In the genomic region with DNA sequence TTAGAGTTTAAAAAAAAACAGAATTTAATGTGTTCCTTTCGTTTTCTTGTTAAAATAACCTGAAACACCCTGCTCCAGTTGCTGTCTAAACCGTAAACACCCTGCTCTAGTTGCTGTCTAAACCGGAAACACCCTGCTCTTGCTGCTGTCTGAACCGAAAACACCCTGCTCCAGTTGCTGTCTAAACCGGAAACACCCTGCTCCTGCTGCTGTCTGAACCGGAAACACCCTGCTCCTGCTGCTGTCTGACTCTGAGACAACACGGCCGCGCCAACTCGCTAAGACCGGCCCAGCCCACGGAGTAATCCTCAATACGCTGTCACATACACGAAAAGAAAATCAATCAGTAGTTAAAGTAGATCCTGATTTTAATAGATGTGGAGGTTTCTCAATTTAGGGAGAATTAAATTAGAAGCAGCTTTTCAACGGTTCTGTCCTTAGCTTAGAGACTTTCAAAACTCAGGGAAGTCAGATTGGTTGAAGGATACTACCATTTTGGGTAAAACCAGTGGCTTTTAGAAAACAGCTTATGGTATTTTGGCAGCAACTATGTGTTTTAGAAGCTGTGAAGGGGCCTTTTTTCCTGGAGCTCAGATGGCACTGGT, we compare ENCODE assay signal across 8 cellular contexts.
DNase-seq lines count a peak whose midpoint lies in the region; ATAC-seq and TF ChIP-seq lines count a peak whose summit lies in the region.

No MANE protein-coding gene starts in this region.

- 10 to 17% (median 16%) methylated on average over 15 of the region's 15 CpGs for WGBS in spleen, 5 donors

- H2AFZ ChIP-seq in Loucy (ENCODE audit: low read length), result peak overlapping the region; percentile 36; the same call in 1 of the 2 replicates

- H3K36me3 ChIP-seq in BLaER1 treated with 17β-estradiol and CSF1 and Interleukin-3, amounts not matched to agents 10 nM and 100 nM, result peaks cover 8 to 29% (median 19%) of the 10 kb centered on the region in 11 experiments; a peak in 18 of 22 replicates
- H3K36me3 ChIP-seq in Loucy (ENCODE audit: insufficient read depth, low read length) (peaks cover 8% of the 10 kb centered on the region; the same call in 1 of the 2 replicates), spleen (peaks cover 0 to 72% (median 1%) of the 10 kb centered on the region in 6 donors)

- peak overlapping the region; percentile 14 to 53 (median 35); a peak in 14 of 20 replicates for H3K4me3 ChIP-seq in BLaER1 treated with 17β-estradiol and CSF1 and Interleukin-3, amounts not matched to agents 10 nM and 100 nM
- H3K4me3 ChIP-seq in Loucy (ENCODE audit: low read length, poor library complexity, severe bottlenecking) (peak overlapping the region; percentile 64), spleen (peak overlapping the region in 3 of 8 donors; percentile 3 to 45 (median 12))

- H3K4me2 ChIP-seq in BLaER1 treated with 17β-estradiol and CSF1 and Interleukin-3, amounts not matched to agents 10 nM and 100 nM, result peak overlapping the region; percentile 38 to 68 (median 53)
- peak overlapping the region; percentile 75 for H3K4me2 ChIP-seq in Loucy (ENCODE audit: low read depth, low read length, poor library complexity, severe bottlenecking)

- no peaks in the 10 kb centered on the region for H4K20me1 ChIP-seq in BLaER1 treated with 17β-estradiol and CSF1 and Interleukin-3, amounts not matched to agents 10 nM and 100 nM
- no peaks in the 10 kb centered on the region for H4K20me1 ChIP-seq in Loucy (ENCODE audit: insufficient read depth, low read length, poor library complexity, severe bottlenecking)

- no peaks in the 10 kb centered on the region for H3K79me2 ChIP-seq in Loucy (ENCODE audit: insufficient read depth, low read length)

- no peaks in the 10 kb centered on the region for H3K27me3 ChIP-seq in BLaER1 treated with 17β-estradiol and CSF1 and Interleukin-3, amounts not matched to agents 10 nM and 100 nM
- H3K27me3 ChIP-seq in Loucy (ENCODE audit: insufficient read depth, low read length, poor library complexity, severe bottlenecking) (no peaks in the 10 kb centered on the region), spleen (replicated peaks in 1 of 7) (no peaks in the 10 kb centered on the region)

- TF ChIP-seq CTCF in Loucy (conservative IDR thresholded peaks at IDR 0.05; ENCODE audit: low read length) (no peak), spleen (IDR thresholded peaks at IDR 0.05 in 8 of 11, conservative IDR thresholded peaks at IDR 0.05 in 3 of 11) (no peak)

- H3K27ac ChIP-seq in BLaER1 treated with 17β-estradiol and CSF1 and Interleukin-3, amounts not matched to agents 10 nM and 100 nM, result peak overlapping the region; percentile 48 to 86 (median 82); a peak in 21 of 22 replicates
- H3K27ac ChIP-seq in spleen, result peak overlapping the region; percentile 65 to 85 (median 82)

- peaks cover 18 to 87% (median 83%) of the 10 kb centered on the region in 10 experiments for H3K4me1 ChIP-seq in BLaER1 treated with 17β-estradiol and CSF1 and Interleukin-3, amounts not matched to agents 10 nM and 100 nM
- H3K4me1 ChIP-seq in Loucy (ENCODE audit: insufficient read depth, low read length, poor library complexity, severe bottlenecking) (peaks cover 69% of the 10 kb centered on the region), spleen (peaks cover 3 to 29% (median 20%) of the 10 kb centered on the region in 6 donors)

- peak overlapping the region in 9 of 11 experiments; percentile 26 to 69 (median 56); a peak in 15 of 22 replicates for H3K9ac ChIP-seq in BLaER1 treated with 17β-estradiol and CSF1 and Interleukin-3, amounts not matched to agents 10 nM and 100 nM
- H3K9ac ChIP-seq in Loucy (ENCODE audit: low read depth, low read length, poor library complexity, severe bottlenecking), result peak overlapping the region; percentile 53

- peak in 1 of 3 donors; percentile 90 for TF ChIP-seq POLR2A in spleen (IDR thresholded peaks at IDR 0.05)

- peak; percentile 88 for ATAC-seq in GM21515 (IDR thresholded peaks at IDR 0.05; ENCODE audit: unreplicated experiment)

- DNase-seq in activated T-cell treated with anti-CD3 and anti-CD28 coated beads for 24 hours (ENCODE audit: low read depth) (peak; percentile 65), germinal center (ENCODE audit: low spot score) (peak; percentile 80), spleen (peak; percentile 93), NCI-H1694 treated with DMSO at 0.1 percent for 48 hours (lab: John Stamatoyannopoulos, UW) (no peak), cortex of kidney (lab: John Stamatoyannopoulos, UW) (no peak)

- no peaks in the 10 kb centered on the region for H3K9me2 ChIP-seq in Loucy (replicated peaks; ENCODE audit: low read depth, low read length)

- peaks cover 47 to 61% (median 53%) of the 10 kb centered on the region in 11 experiments for H3K9me3 ChIP-seq in BLaER1 treated with 17β-estradiol and CSF1 and Interleukin-3, amounts not matched to agents 10 nM and 100 nM (replicated peaks in 1 of 11)
- H3K9me3 ChIP-seq in Loucy (ENCODE audit: insufficient read depth, low read depth, low read length) (peaks cover 22% of the 10 kb centered on the region), spleen (no peaks in the 10 kb centered on the region)

- H3F3A ChIP-seq in Loucy (ENCODE audit: low read depth), result peaks cover 17% of the 10 kb centered on the region

- intact Hi-C loops in spleen (cut with DNase I; ENCODE audit: low total_unique reads), result no loop called here

Comparison
In these comparisons a context has a peak if more than half of its experiments do, and no peak if none do; other contexts are left out.
1. DNase-seq: peak in activated T-cell treated with anti-CD3 and anti-CD28 coated beads for 24 hours (single experiment), germinal center (single experiment) and spleen (single experiment); none in NCI-H1694 treated with DMSO at 0.1 percent for 48 hours (single experiment) and cortex of kidney (single experiment).